8 cellular contexts compared by ENCODE assay signal in genomic region chr5:133754575-133755169, GRCh38.
A peak's percentile ranks its signal among the peaks of the same experiment; 100 is the strongest.
DNase-seq lines count a peak whose midpoint lies in the region; ATAC-seq and TF ChIP-seq lines count a peak whose summit lies in the region.

No MANE protein-coding gene starts in this region.

- no peaks in the 10 kb centered on the region for H3F3A ChIP-seq in OCI-LY1 (ENCODE audit: insufficient read depth, low read length)

- no peaks in the 10 kb centered on the region for H4K20me1 ChIP-seq in OCI-LY1 (ENCODE audit: insufficient read depth, low read length)

- no peak overlapping the region for H3K27ac ChIP-seq in OCI-LY1 (ENCODE audit: low read depth, low read length, poor library complexity, severe bottlenecking)

- no peaks in the 10 kb centered on the region for H3K9me3 ChIP-seq in OCI-LY1 (ENCODE audit: low read length)

- no peak overlapping the region for H3K4me2 ChIP-seq in OCI-LY1 (ENCODE audit: low read length)

- peak; percentile 17 for DNase-seq in AG08396 (ENCODE audit: low spot score)
- DNase-seq in GM10266 (ENCODE audit: extremely low spot score): peak; percentile 51
- DNase-seq in choroid plexus epithelial cell (ENCODE audit: low read depth): peak; percentile 66
- DNase-seq in mucosa of gallbladder (ENCODE audit: low spot score): peak; percentile 45
- DNase-seq in GDM1 (lab: John Stamatoyannopoulos, UW): no peak

- H3K4me1 ChIP-seq in OCI-LY1 (ENCODE audit: insufficient read depth, low read length, severe bottlenecking): no peaks in the 10 kb centered on the region

- no peaks in the 10 kb centered on the region for H3K36me3 ChIP-seq in OCI-LY1 (ENCODE audit: insufficient read depth, low read length)

- ATAC-seq in HG03378 (IDR thresholded peaks at IDR 0.05; ENCODE audit: unreplicated experiment): no peak
- no peak for ATAC-seq in HG02588 (IDR thresholded peaks at IDR 0.05; ENCODE audit: unreplicated experiment)

- no peak overlapping the region for H3K9ac ChIP-seq in OCI-LY1 (ENCODE audit: low read length)

- no peaks in the 10 kb centered on the region; the same call in 1 of the 2 replicates for H3K27me3 ChIP-seq in OCI-LY1 (ENCODE audit: insufficient read depth, low read length)

- no peaks in the 10 kb centered on the region for H3K79me2 ChIP-seq in OCI-LY1 (ENCODE audit: insufficient read depth, low read length)

- H3K4me3 ChIP-seq in OCI-LY1 (ENCODE audit: low read depth, low read length, poor library complexity, severe bottlenecking) (no peak overlapping the region), choroid plexus epithelial cell (ENCODE audit: low read depth, low read length) (no peak overlapping the region)

- H3K9me2 ChIP-seq in OCI-LY1 (ENCODE audit: low read depth, low read length): no peaks in the 10 kb centered on the region

- no peak overlapping the region for H2AFZ ChIP-seq in OCI-LY1 (ENCODE audit: low read length)

- TF ChIP-seq CTCF in GM10266 (IDR thresholded peaks at IDR 0.05; ENCODE audit: control insufficient read depth, insufficient read depth, low read depth, missing control alignments) (peak; percentile 71), OCI-LY1 (IDR thresholded peaks at IDR 0.05; ENCODE audit: low read length) (peak; percentile 31; the same call in 1 of the 2 replicates), choroid plexus epithelial cell (conservative IDR thresholded peaks at IDR 0.05; ENCODE audit: low read depth, low read length) (peak; percentile 87)

Comparison
In these comparisons a context has a peak if more than half of its experiments do, and no peak if none do; other contexts are left out.
1. CTCF ChIP-seq: peak in every context shown above with its lines; median percentile 87 in choroid plexus epithelial cell; 71 in GM10266; 31 in OCI-LY1.